1 cellular context compared by ENCODE assay signal in the genomic region with DNA sequence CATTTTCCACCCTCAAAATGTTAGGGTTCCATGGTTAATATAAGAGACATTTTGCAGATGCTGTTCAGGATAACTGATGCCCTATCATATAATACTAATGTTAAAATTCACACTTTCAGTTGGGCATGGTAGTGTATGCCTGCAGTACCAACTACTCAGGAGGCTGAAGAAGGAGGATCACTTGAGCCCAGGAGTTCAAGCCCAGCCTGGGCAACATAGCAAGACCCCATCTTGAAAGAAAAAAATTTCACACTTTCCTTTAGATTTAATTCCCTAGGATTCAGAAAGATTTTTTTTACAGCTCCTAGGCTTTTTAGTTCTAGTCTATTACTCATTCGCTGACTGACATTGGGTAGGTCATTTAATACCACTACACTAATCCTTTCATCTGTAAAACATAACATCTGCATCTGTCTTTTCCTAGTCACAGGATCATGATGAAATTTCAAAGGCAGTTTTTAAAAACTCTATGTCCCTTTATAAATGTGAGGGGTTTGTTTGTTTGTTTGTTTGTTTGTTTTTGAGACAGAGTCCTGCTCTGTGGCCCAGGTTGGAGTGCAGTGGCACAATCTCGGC.
TF ChIP-seq lines count a peak whose summit lies in the region.

No MANE protein-coding gene starts in this region.

TF ChIP-seq in HepG2, 621 proteins besides CTCF, POLR2A, EP300 and RAD21:
- TF ChIP-seq CEBPG (CRISPR knock-in tag; IDR thresholded peaks at IDR 0.05) = no peak
- TF ChIP-seq ZNF121 (CRISPR knock-in tag; IDR thresholded peaks at IDR 0.05) = 0 out of 2 replicates have a peak, but pooled peaks have one; percentile 33
